Comparison of ENCODE assay signal across 8 cellular contexts in genomic region chr3:87503901-87504498, GRCh38.
DNase-seq lines count a peak whose midpoint lies in the region; ATAC-seq and TF ChIP-seq lines count a peak whose summit lies in the region.

No MANE protein-coding gene starts in this region.

- H3K4me3 ChIP-seq in heart right ventricle (no peak overlapping the region), esophagus squamous epithelium (no peak overlapping the region), psoas muscle (no peak overlapping the region)

- H3K36me3 ChIP-seq in heart right ventricle = no peaks in the 10 kb centered on the region
- no peaks in the 10 kb centered on the region for H3K36me3 ChIP-seq in esophagus squamous epithelium
- H3K36me3 ChIP-seq in psoas muscle (ENCODE audit: insufficient read depth in 1 of 2, low read depth in 1 of 2) = no peaks in the 10 kb centered on the region

- WGBS in heart right ventricle, 2 donors = 38 to 39% methylated on average over 8 of the region's 8 CpGs
- WGBS in esophagus squamous epithelium, 2 donors = 34 to 41% methylated on average over 8 of the region's 8 CpGs
- WGBS in psoas muscle, 3 donors = 48 to 54% (median 50%) methylated on average over 8 of the region's 8 CpGs

- TF ChIP-seq CTCF in heart right ventricle (IDR thresholded peaks at IDR 0.05) (peak in 5 of 9 donors; percentile 9 to 45 (median 26)), esophagus squamous epithelium (IDR thresholded peaks at IDR 0.05) (peak in 5 of 6 experiments; percentile 38 to 72 (median 59)), psoas muscle (IDR thresholded peaks at IDR 0.05) (peak; percentile 21)

- H3K9me3 ChIP-seq in heart right ventricle (no peaks in the 10 kb centered on the region), esophagus squamous epithelium (no peaks in the 10 kb centered on the region), psoas muscle (no peaks in the 10 kb centered on the region)

- no peak for TF ChIP-seq POLR2A in esophagus squamous epithelium (IDR thresholded peaks at IDR 0.05)

- H3K27me3 ChIP-seq in heart right ventricle = no peaks in the 10 kb centered on the region
- no peaks in the 10 kb centered on the region for H3K27me3 ChIP-seq in esophagus squamous epithelium
- H3K27me3 ChIP-seq in psoas muscle (ENCODE audit: insufficient read depth in 3 of 3, low read length in 2 of 3) = no peaks in the 10 kb centered on the region

- H3K27ac ChIP-seq in heart right ventricle (no peak overlapping the region), esophagus squamous epithelium (no peak overlapping the region), psoas muscle (no peak overlapping the region)

- ATAC-seq in heart right ventricle (no peak), left ventricle myocardium superior (no peak), psoas muscle (no peak), Right ventricle myocardium superior (ENCODE audit: poor library complexity) (no peak)

- DNase-seq in heart right ventricle (no peak), left ventricle myocardium superior (no peak), HCEC 1CT (peak; percentile 70), LHCN-M2 (ENCODE audit: low read depth) (peak; percentile 67), SHP77 treated with DMSO at 0.1 percent for 48 hours (lab: John Stamatoyannopoulos, UW) (peak; percentile 36), esophagus squamous epithelium (lab: John Stamatoyannopoulos, UW) (no peak), psoas muscle (no peak), Right ventricle myocardium superior (no peak)

- intact Hi-C loops in heart right ventricle (cut with DNase I) (no loop called here), left ventricle myocardium superior (cut with micrococcal nuclease) (no loop called here), esophagus squamous epithelium (cut with DNase I) (no loop called here), psoas muscle (cut with DNase I) (no loop called here), Right ventricle myocardium superior (cut with DNase I) (no loop called here)

- H3K4me1 ChIP-seq in heart right ventricle (no peaks in the 10 kb centered on the region), esophagus squamous epithelium (no peaks in the 10 kb centered on the region), psoas muscle (no peaks in the 10 kb centered on the region)

Comparison
In these comparisons a context has a peak if more than half of its experiments do, and no peak if none do; other contexts are left out.
1. DNase-seq: peak in HCEC 1CT (single experiment), LHCN-M2 (single experiment) and SHP77 treated with DMSO at 0.1 percent for 48 hours (single experiment); none in heart right ventricle (0 of 2), left ventricle myocardium superior (single experiment), esophagus squamous epithelium (single experiment), psoas muscle (0 of 2) and Right ventricle myocardium superior (single experiment).
2. Peak in every context shown above with its lines, with median percentiles within 50 percentile points of each other: CTCF ChIP-seq.